16 cellular contexts compared by ENCODE assay signal in the genomic region with DNA sequence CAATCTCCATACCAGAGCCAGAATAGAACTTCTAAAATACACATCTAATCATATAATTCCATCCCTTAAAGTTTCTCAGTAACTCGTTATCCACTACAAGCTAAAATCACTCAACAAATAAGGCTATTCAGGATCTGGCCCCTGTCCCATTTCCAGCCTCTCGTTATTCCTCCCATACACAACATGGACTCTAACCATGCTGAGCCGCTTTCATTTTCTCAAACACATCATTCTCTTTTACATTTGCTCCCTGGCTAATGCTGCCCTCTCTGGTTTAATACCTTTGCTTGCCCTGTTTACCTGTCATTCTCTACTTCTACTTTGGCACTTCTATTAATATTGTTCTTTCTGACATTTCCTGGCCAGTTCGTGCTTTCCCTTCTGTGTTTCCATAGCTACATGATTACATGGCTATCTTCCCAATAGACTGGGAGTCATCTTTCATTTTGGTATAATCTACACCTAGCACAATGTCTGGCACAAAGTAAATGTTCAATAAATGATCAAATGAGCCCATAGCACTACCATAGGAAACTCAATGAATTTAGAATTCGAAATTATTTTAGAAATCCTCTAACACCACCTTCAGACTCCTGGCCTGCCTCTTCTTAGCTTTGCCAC.
DNase-seq lines count a peak whose midpoint lies in the region; ATAC-seq, FAIRE-seq and TF ChIP-seq lines count a peak whose summit lies in the region.
"Had no signal": no experiment of that assay in that cellular context is flagged by ENCODE, and none has a peak within 500 bp of the region (broad histone marks: within the 10 kb centered on the region; RNA-seq: fewer than 3 reads in every experiment).

No MANE protein-coding gene starts in this region.

- ATAC-seq in mucosa of descending colon = peak; percentile 55
- ATAC-seq in activated CD8-positive, alpha-beta T cell treated with anti-CD3 and anti-CD28 coated beads, Interleukin-2, amount 10 ng/mL, durations not matched to agents 7 days and 5 days = no peak
- ATAC-seq: left cardiac atrium, upper lobe of right lung had no signal

- H3K4me3 Mint-ChIP-seq in activated CD8-positive, alpha-beta T cell treated with anti-CD3 and anti-CD28 coated beads, Interleukin-2, amount 10 ng/mL, durations not matched to agents 7 days and 5 days = no peak overlapping the region

- no peak for DNase-seq in GM18507 (ENCODE audit: extremely low spot score, insufficient read length, low read depth)
- peak; percentile 69 for DNase-seq in NCI-H2029 (lab: John Stamatoyannopoulos, UW)
- peak; percentile 6 for DNase-seq in astrocyte of the cerebellum (ENCODE audit: low read depth)
- no peak for DNase-seq in mucosa of descending colon
- DNase-seq in HUDEP-2 (lab: John Stamatoyannopoulos, UW; ENCODE audit: unreplicated experiment in 76 of 76) = no peak
- no peak for DNase-seq in RWPE1 (ENCODE audit: low spot score)
- no peak for DNase-seq in RPMI8226
- DNase-seq in activated CD8-positive, alpha-beta T cell treated with anti-CD3 and anti-CD28 coated beads, Interleukin-2, amount 10 ng/mL, durations not matched to agents 7 days and 5 days = no peak
- DNase-seq: amniotic stem cell, left cardiac atrium, NCI-H2171 treated with DMSO at 0.1 percent for 48 hours, T-helper 2 cell, upper lobe of right lung had no signal

- intact Hi-C loops in mucosa of descending colon (cut with DNase I, micrococcal nuclease) = no loop called here

- POLR2A ChIA-PET in RWPE1 (lab: Yijun Ruan, JAX; ENCODE audit: low non-redundant PET) = no interaction called here
- POLR2A ChIA-PET in activated CD8-positive, alpha-beta T cell treated with anti-CD3 and anti-CD28 coated beads, Interleukin-2, amount 10 ng/mL, durations not matched to agents 7 days and 5 days (lab: Charles Lee) = no interaction called here

- no peaks in the 10 kb centered on the region for H3K4me1 Mint-ChIP-seq in activated CD8-positive, alpha-beta T cell treated with anti-CD3 and anti-CD28 coated beads, Interleukin-2, amount 10 ng/mL, durations not matched to agents 7 days and 5 days (ENCODE audit: low read depth)

- H3K27me3 Mint-ChIP-seq in activated CD8-positive, alpha-beta T cell treated with anti-CD3 and anti-CD28 coated beads, Interleukin-2, amount 10 ng/mL, durations not matched to agents 7 days and 5 days (ENCODE audit: low read depth) = no peaks in the 10 kb centered on the region

- no peak overlapping the region for H3K27ac ChIP-seq in RWPE1
- H3K27ac ChIP-seq: esophagus muscularis mucosa, parathyroid adenoma, upper lobe of right lung had no signal

- H3K36me3 ChIP-seq in mucosa of descending colon (ENCODE audit: low read depth) = no peaks in the 10 kb centered on the region
- H3K36me3 ChIP-seq: esophagus muscularis mucosa, HAP-1, upper lobe of right lung had no signal

- TF ChIP-seq CTCF in astrocyte of the cerebellum (IDR thresholded peaks at IDR 0.05; ENCODE audit: low read depth, low read length, missing control alignments) (no peak), mucosa of descending colon (IDR thresholded peaks at IDR 0.05) (no peak), RWPE1 (conservative IDR thresholded peaks at IDR 0.05; ENCODE audit: low read depth) (no peak)

- no peaks in the 10 kb centered on the region for H3K4me1 ChIP-seq in mucosa of descending colon (ENCODE audit: low read depth)
- H3K4me1 ChIP-seq: esophagus muscularis mucosa, parathyroid adenoma, upper lobe of right lung had no signal

- no peaks in the 10 kb centered on the region for H3K9me3 Mint-ChIP-seq in activated CD8-positive, alpha-beta T cell treated with anti-CD3 and anti-CD28 coated beads, Interleukin-2, amount 10 ng/mL, durations not matched to agents 7 days and 5 days (ENCODE audit: insufficient read depth)

- no peak overlapping the region for H3K27ac Mint-ChIP-seq in activated CD8-positive, alpha-beta T cell treated with anti-CD3 and anti-CD28 coated beads, Interleukin-2, amount 10 ng/mL, durations not matched to agents 7 days and 5 days

- CTCF ChIA-PET in RWPE1 (lab: Yijun Ruan, JAX) = interaction anchor here (0.6 kb wide), 1 partner anchor 373 kb away, joined by 4 read pairs; no protein-coding TSS in a partner anchor
- CTCF ChIA-PET in activated CD8-positive, alpha-beta T cell treated with anti-CD3 and anti-CD28 coated beads, Interleukin-2, amount 10 ng/mL, durations not matched to agents 7 days and 5 days (lab: Charles Lee) = no interaction called here

- no peaks in the 10 kb centered on the region for H3K9me3 ChIP-seq in mucosa of descending colon
- H3K9me3 ChIP-seq: esophagus muscularis mucosa, HAP-1, upper lobe of right lung had no signal

- FAIRE-seq in GM18507 (lab: Jason Lieb, UNC) = peak; percentile 5

- no peak overlapping the region for H3K4me3 ChIP-seq in astrocyte of the cerebellum (ENCODE audit: low read depth, low read length)
- no peak overlapping the region for H3K4me3 ChIP-seq in mucosa of descending colon
- H3K4me3 ChIP-seq: esophagus muscularis mucosa, HAP-1, upper lobe of right lung had no signal

- in situ Hi-C loops in astrocyte of the cerebellum (cut with HindIII; ENCODE audit: low sequenced_read_pairs) = no loop called here

- no peaks in the 10 kb centered on the region for H3K36me3 Mint-ChIP-seq in activated CD8-positive, alpha-beta T cell treated with anti-CD3 and anti-CD28 coated beads, Interleukin-2, amount 10 ng/mL, durations not matched to agents 7 days and 5 days (ENCODE audit: low read depth)

Comparison
In these comparisons a context has a peak if more than half of its experiments do, and no peak if none do; other contexts are left out.
1. DNase-seq: peak in NCI-H2029 (single experiment) and astrocyte of the cerebellum (single experiment); none in GM18507 (single experiment), mucosa of descending colon (0 of 3), HUDEP-2 (0 of 76), RWPE1 (single experiment), RPMI8226 (single experiment) and activated CD8-positive, alpha-beta T cell treated with anti-CD3 and anti-CD28 coated beads, Interleukin-2, amount 10 ng/mL, durations not matched to agents 7 days and 5 days (single experiment).